ENCODE assay signal across 11 cellular contexts in genomic region chr15:81921163-81921562, GRCh38.
"Had no signal": no experiment of that assay in that cellular context is flagged by ENCODE, and none has a peak within 500 bp of the region (broad histone marks: within the 10 kb centered on the region; RNA-seq: fewer than 3 reads in every experiment).

No MANE protein-coding gene starts in this region.

- H3K4me1 Mint-ChIP-seq: GM23338, H9 had no signal

- H2AFZ ChIP-seq: GM23248, GM23338 had no signal

- H3K4me3 Mint-ChIP-seq: GM23338, H9, HFFc6 had no signal

- H3K36me3 ChIP-seq: HAP-1 had no signal

- H3K27ac Mint-ChIP-seq: GM23338, H9, HFFc6 had no signal

- DNase-seq: GM23248, GOT3, H7, H9, HCEC 1CT, HFFc6 had no signal

- H3K4me1 ChIP-seq: HAP-1 had no signal

- H3K4me2 ChIP-seq: GM23338 had no signal

- H3K27ac ChIP-seq: GM23248 had no signal

- H3K4me3 ChIP-seq: GM23248, GM23338, HAP-1 had no signal

- FAIRE-seq: H1, H54 had no signal

- ATAC-seq: GM23338, HCT116 had no signal

- H3K9ac ChIP-seq: GM23248 had no signal
